Comparison of ENCODE assay signal across 9 cellular contexts in genomic region chr19:49684251-49684982, GRCh38. TPM values are rescaled to one million over a fixed set of nuclear protein-coding genes. Genes with fewer than 3 reads are reported as not detected.
A peak's percentile ranks its signal among the peaks of the same experiment; 100 is the strongest.
DNase-seq lines count a peak whose midpoint lies in the region; TF ChIP-seq lines count a peak whose summit lies in the region.
"Had no signal": no experiment of that assay in that cellular context is flagged by ENCODE, and none has a peak within 500 bp of the region (broad histone marks: within the 10 kb centered on the region; RNA-seq: fewer than 3 reads in every experiment).

No MANE protein-coding gene starts in this region.

- no peak overlapping the region for H3K27ac Mint-ChIP-seq in chondrocyte (ENCODE audit: unreplicated experiment)
- no peak overlapping the region for H3K27ac Mint-ChIP-seq in progenitor cell of endocrine pancreas
- H3K27ac Mint-ChIP-seq: CD4-positive, CD25-positive, alpha-beta regulatory T cell had no signal

- peak; percentile 67 for TF ChIP-seq CTCF in LNCaP clone FGC (IDR thresholded peaks at IDR 0.05; ENCODE audit: control insufficient read depth, extremely low read depth, insufficient read depth)
- peak; percentile 34 for TF ChIP-seq CTCF in chondrocyte (IDR thresholded peaks at IDR 0.05)
- TF ChIP-seq CTCF in progenitor cell of endocrine pancreas (IDR thresholded peaks at IDR 0.05; ENCODE audit: unreplicated experiment), result peak; percentile 38

- H3K4me1 Mint-ChIP-seq in chondrocyte (ENCODE audit: low read depth), result peaks cover 19% of the 10 kb centered on the region
- H3K4me1 Mint-ChIP-seq in progenitor cell of endocrine pancreas (ENCODE audit: low read depth), result peaks cover 11% of the 10 kb centered on the region

- no peaks in the 10 kb centered on the region for H3K27me3 Mint-ChIP-seq in chondrocyte (ENCODE audit: low read depth)
- H3K27me3 Mint-ChIP-seq in progenitor cell of endocrine pancreas, result no peaks in the 10 kb centered on the region
- H3K27me3 Mint-ChIP-seq: CD4-positive, CD25-positive, alpha-beta regulatory T cell had no signal

- H3K36me3 Mint-ChIP-seq in chondrocyte (ENCODE audit: low read depth) (peaks cover 17% of the 10 kb centered on the region), progenitor cell of endocrine pancreas (ENCODE audit: insufficient read depth) (peaks cover 25% of the 10 kb centered on the region)

- peak; percentile 0 for DNase-seq in SKM-1 treated with dmso at 0.1 percent for 144 hours (lab: John Stamatoyannopoulos, UW; ENCODE audit: unreplicated experiment)
- no peak for DNase-seq in SKM-1 (lab: John Stamatoyannopoulos, UW; ENCODE audit: unreplicated experiment)
- no peak for DNase-seq in LNCaP clone FGC (ENCODE audit: low read depth)
- no peak for DNase-seq in chondrocyte (ENCODE audit: low spot score)
- DNase-seq in progenitor cell of endocrine pancreas (ENCODE audit: low spot score, unreplicated experiment), result no peak
- DNase-seq in stimulated activated CD4-positive, alpha-beta T cell treated with anti-CD3 and anti-CD28 coated beads, Interleukin-2, amount 100 ng/mL, for 24 hours, result no peak
- DNase-seq in SK-N-DZ (ENCODE audit: low spot score), result no peak
- DNase-seq in NCI-H226, result no peak
- DNase-seq: CD4-positive, CD25-positive, alpha-beta regulatory T cell had no signal

- H3K4me3 ChIP-seq in LNCaP clone FGC (ENCODE audit: low read depth, low read length), result no peak overlapping the region

- no peaks in the 10 kb centered on the region for H3K9me3 Mint-ChIP-seq in chondrocyte (ENCODE audit: low read depth)
- H3K9me3 Mint-ChIP-seq in progenitor cell of endocrine pancreas (ENCODE audit: low read depth), result no peaks in the 10 kb centered on the region
- H3K9me3 Mint-ChIP-seq: CD4-positive, CD25-positive, alpha-beta regulatory T cell had no signal

- H3K4me3 Mint-ChIP-seq in chondrocyte (ENCODE audit: unreplicated experiment) (no peak overlapping the region), progenitor cell of endocrine pancreas (ENCODE audit: low read depth) (no peak overlapping the region)

RNA-seq across cellular contexts. Expression of gene ADM5, which starts 5.0 kb away (rescaled TPM):
- total RNA-seq in chondrocyte (0.49 to 1.4 TPM (median 0.52 TPM) in 3 replicates), progenitor cell of endocrine pancreas (7.7 TPM in 2 replicates)
- polyA plus RNA-seq in SK-N-DZ (2014; cell fraction: cytosol; rRNA removed), result 5.0 and 5.4 TPM in 2 replicates
- polyA plus RNA-seq in SK-N-DZ (2014; cell fraction: nucleus; rRNA removed), result 48.1 and 54.9 TPM in 2 replicates

RNA-seq across cellular contexts. Expression of gene CPT1C, which starts 6.5 kb away (rescaled TPM):
- total RNA-seq in chondrocyte (26.3 to 30.7 TPM (median 27.3 TPM) in 3 replicates), progenitor cell of endocrine pancreas (49.9 and 53.1 TPM in 2 replicates)
- polyA plus RNA-seq in SK-N-DZ (2014; cell fraction: cytosol; rRNA removed), result 28.3 and 32.8 TPM in 2 replicates
- 148 and 189 TPM in 2 replicates for polyA plus RNA-seq in SK-N-DZ (2014; cell fraction: nucleus; rRNA removed)

RNA-seq across cellular contexts. Expression of gene PRMT1, which starts 7.3 kb away (rescaled TPM):
- 97.7 to 105 TPM (median 98.0 TPM) in 3 replicates for total RNA-seq in chondrocyte
- 299 and 306 TPM in 2 replicates for total RNA-seq in progenitor cell of endocrine pancreas
- polyA plus RNA-seq in SK-N-DZ (2014; cell fraction: cytosol; rRNA removed), result 454 and 480 TPM in 2 replicates
- polyA plus RNA-seq in SK-N-DZ (2014; cell fraction: nucleus; rRNA removed), result 349 and 359 TPM in 2 replicates

RNA-seq across cellular contexts. Expression of gene BCL2L12, which starts 18.7 kb away (rescaled TPM):
- total RNA-seq in chondrocyte, result 18.3 to 26.6 TPM (median 21.4 TPM) in 3 replicates
- 58.5 and 59.0 TPM in 2 replicates for total RNA-seq in progenitor cell of endocrine pancreas
- polyA plus RNA-seq in SK-N-DZ (2014; cell fraction: cytosol; rRNA removed), result 3.4 and 4.0 TPM in 2 replicates
- 3.1 and 6.2 TPM in 2 replicates for polyA plus RNA-seq in SK-N-DZ (2014; cell fraction: nucleus; rRNA removed)

RNA-seq across cellular contexts. Expression of gene IRF3, which starts 18.8 kb away (rescaled TPM):
- total RNA-seq in chondrocyte, result 45.8 to 75.3 TPM (median 53.0 TPM) in 3 replicates
- total RNA-seq in progenitor cell of endocrine pancreas, result 103 and 110 TPM in 2 replicates
- polyA plus RNA-seq in SK-N-DZ (2014; cell fraction: cytosol; rRNA removed), result 25.6 and 32.7 TPM in 2 replicates
- polyA plus RNA-seq in SK-N-DZ (2014; cell fraction: nucleus; rRNA removed), result 30.2 and 41.0 TPM in 2 replicates
